Comparison of ENCODE assay signal across 32 cellular contexts in the genomic region with DNA sequence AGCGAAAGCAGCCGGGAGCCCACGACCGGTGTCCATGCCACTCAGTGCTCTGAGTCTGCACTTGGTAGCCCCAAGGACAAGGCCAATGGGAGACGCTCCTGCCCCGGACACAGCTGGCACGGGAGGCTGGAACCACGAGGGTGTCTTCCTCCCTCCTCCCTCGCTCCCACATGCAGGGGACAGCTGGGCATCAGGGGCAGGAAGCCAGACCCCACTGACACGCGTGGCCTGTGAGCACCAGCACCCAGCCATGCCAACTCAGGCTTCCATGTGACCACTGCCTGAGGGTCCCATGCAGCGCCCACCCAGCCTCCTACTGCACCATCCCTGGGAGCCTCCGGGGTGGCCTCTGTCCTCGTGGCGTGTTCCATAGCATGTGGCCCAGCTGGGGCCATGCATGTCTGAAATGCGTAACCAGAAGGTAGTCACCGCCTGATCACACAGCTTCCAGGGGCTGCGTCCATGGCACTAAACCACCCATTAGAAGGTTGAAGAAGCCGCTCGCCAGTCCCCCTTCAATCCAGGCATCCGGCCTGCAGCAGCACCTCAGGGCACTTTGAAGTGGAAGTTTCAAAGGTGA.
"Had no signal": no experiment of that assay in that cellular context is flagged by ENCODE, and none has a peak within 500 bp of the region (broad histone marks: within the 10 kb centered on the region; RNA-seq: fewer than 3 reads in every experiment).

No MANE protein-coding gene starts in this region.

- H3K4me1 Mint-ChIP-seq: activated CD4-positive, alpha-beta T cell treated with anti-CD3 and anti-CD28 coated beads for 36 hours; activated CD4-positive, alpha-beta T cell treated with anti-CD3 and anti-CD28 coated beads, Interleukin-2, amount 10 ng/mL, durations not matched to agents 24 days and 14 days; activated CD8-positive, alpha-beta memory T cell treated with anti-CD3 and anti-CD28 coated beads, Interleukin-2, amount 10 ng/mL, durations not matched to agents 7 days and 5 days; activated naive CD4-positive, alpha-beta T cell treated with anti-CD3 and anti-CD28 coated beads, Interleukin-2, amount 50 U/mL, for 24 hours; activated naive CD8-positive, alpha-beta T cell treated with anti-CD3 and anti-CD28 coated beads for 36 hours; activated naive CD8-positive, alpha-beta T cell treated with anti-CD3 and anti-CD28 coated beads, Interleukin-2, amount 50 U/mL, for 24 hours had no signal

- FAIRE-seq: colon had no signal

- H3K9me3 ChIP-seq: adrenal gland, body of pancreas, gastrocnemius medialis had no signal

- H3K36me3 ChIP-seq: adrenal gland, esophagus muscularis mucosa, gastrocnemius medialis had no signal

- H3K27me3 Mint-ChIP-seq: activated CD4-positive, alpha-beta memory T cell treated with anti-CD3 and anti-CD28 coated beads for 36 hours; activated CD4-positive, alpha-beta T cell treated with anti-CD3 and anti-CD28 coated beads, Interleukin-2, amount 10 ng/mL, durations not matched to agents 24 days and 14 days; activated CD8-positive, alpha-beta memory T cell treated with anti-CD3 and anti-CD28 coated beads, Interleukin-2, amount 10 ng/mL, durations not matched to agents 7 days and 5 days; activated naive CD4-positive, alpha-beta T cell treated with anti-CD3 and anti-CD28 coated beads, Interleukin-2, amount 50 U/mL, for 24 hours; activated naive CD8-positive, alpha-beta T cell treated with anti-CD3 and anti-CD28 coated beads for 36 hours; activated naive CD8-positive, alpha-beta T cell treated with anti-CD3 and anti-CD28 coated beads, Interleukin-2, amount 50 U/mL, for 24 hours had no signal

- H3K4me3 ChIP-seq: adrenal gland, body of pancreas, esophagus muscularis mucosa, gastrocnemius medialis had no signal

- H3K4me3 Mint-ChIP-seq: activated CD4-positive, alpha-beta memory T cell treated with anti-CD3 and anti-CD28 coated beads for 36 hours; activated CD4-positive, alpha-beta T cell treated with anti-CD3 and anti-CD28 coated beads for 36 hours; activated CD4-positive, alpha-beta T cell treated with anti-CD3 and anti-CD28 coated beads, Interleukin-2, amount 10 ng/mL, durations not matched to agents 24 days and 14 days; activated CD8-positive, alpha-beta memory T cell treated with anti-CD3 and anti-CD28 coated beads, Interleukin-2, amount 10 ng/mL, durations not matched to agents 7 days and 5 days; activated CD8-positive, alpha-beta T cell treated with anti-CD3 and anti-CD28 coated beads, Interleukin-2, amount 10 ng/mL, durations not matched to agents 7 days and 5 days; activated naive CD4-positive, alpha-beta T cell treated with anti-CD3 and anti-CD28 coated beads for 36 hours; activated naive CD4-positive, alpha-beta T cell treated with anti-CD3 and anti-CD28 coated beads, Interleukin-2, amount 50 U/mL, for 24 hours; activated naive CD8-positive, alpha-beta T cell treated with anti-CD3 and anti-CD28 coated beads for 36 hours; activated naive CD8-positive, alpha-beta T cell treated with anti-CD3 and anti-CD28 coated beads, Interleukin-2, amount 50 U/mL, for 24 hours; activated T-helper 1 cell treated with anti-CD3 and anti-CD28 coated beads, Interleukin-12 subunit alpha, Interleukin-12 subunit beta, Interleukin-2, Interleukin-4 antibody, amounts not matched to agents 30 ng/mL and 10 ng/mL and 1 ng/mL, durations not matched to agents 14 hours and 24 hours and 36 hours; effector memory CD8-positive, alpha-beta T cell had no signal

- H3K9me3 Mint-ChIP-seq: activated naive CD4-positive, alpha-beta T cell treated with anti-CD3 and anti-CD28 coated beads, Interleukin-2, amount 50 U/mL, for 24 hours; activated naive CD8-positive, alpha-beta T cell treated with anti-CD3 and anti-CD28 coated beads for 36 hours; effector memory CD8-positive, alpha-beta T cell had no signal

- H3K27ac ChIP-seq: adrenal gland, body of pancreas, esophagus muscularis mucosa, foreskin keratinocyte, gastrocnemius medialis had no signal

- H3K27me3 ChIP-seq: adrenal gland, body of pancreas, foreskin keratinocyte, gastrocnemius medialis had no signal

- H3K4me1 ChIP-seq: adrenal gland, body of pancreas, esophagus muscularis mucosa, foreskin keratinocyte, gastrocnemius medialis had no signal

- DNase-seq: activated CD4-positive, alpha-beta memory T cell treated with anti-CD3 and anti-CD28 coated beads for 36 hours; activated CD4-positive, alpha-beta T cell treated with anti-CD3 and anti-CD28 coated beads for 36 hours; activated CD4-positive, alpha-beta T cell treated with anti-CD3 and anti-CD28 coated beads, Interleukin-2, amount 10 ng/mL, durations not matched to agents 24 days and 14 days; activated CD4-positive, CD25-positive, alpha-beta regulatory T cell; activated CD4-positive, CD25-positive, alpha-beta regulatory T cell treated with anti-CD3 and anti-CD28 coated beads, Interleukin-2, amount 50 U/mL, for 72 hours; activated CD8-positive, alpha-beta memory T cell treated with anti-CD3 and anti-CD28 coated beads, Interleukin-2, amount 10 ng/mL, durations not matched to agents 7 days and 5 days; activated CD8-positive, alpha-beta memory T cell treated with anti-CD3 and anti-CD28 coated beads, Interleukin-2, amount 50 U/mL, for 4 hours; activated CD8-positive, alpha-beta T cell treated with anti-CD3 and anti-CD28 coated beads, Interleukin-2, amount 10 ng/mL, durations not matched to agents 7 days and 5 days; activated effector memory CD4-positive, alpha-beta T cell treated with anti-CD3 and anti-CD28 coated beads, Interleukin-2, amount 50 U/mL, for 16 hours; activated naive CD4-positive, alpha-beta T cell treated with anti-CD3 and anti-CD28 coated beads for 36 hours; activated naive CD8-positive, alpha-beta T cell treated with anti-CD3 and anti-CD28 coated beads for 36 hours; activated naive CD8-positive, alpha-beta T cell treated with anti-CD3 and anti-CD28 coated beads, Interleukin-2, amount 50 U/mL, for 24 hours; activated T-cell treated with anti-CD3 and anti-CD28 coated beads, Interleukin-2, amount 50 U/mL, for 1 hour; activated T-cell treated with anti-CD3 and anti-CD28 coated beads, Interleukin-2, amount 50 U/mL, for 48 hours; adrenal gland; amygdala; aorta; body of pancreas; caudate nucleus; cortex of kidney; dermis blood vessel endothelial cell; effector CD4-positive, alpha-beta T cell; effector memory CD8-positive, alpha-beta T cell; erythroblast; foreskin keratinocyte; gastrocnemius medialis; T-helper 2 cell had no signal

- ATAC-seq: activated CD4-positive, alpha-beta T cell treated with anti-CD3 and anti-CD28 coated beads for 36 hours; activated CD8-positive, alpha-beta memory T cell treated with anti-CD3 and anti-CD28 coated beads, Interleukin-2, amount 10 ng/mL, durations not matched to agents 7 days and 5 days; activated CD8-positive, alpha-beta T cell treated with anti-CD3 and anti-CD28 coated beads, Interleukin-2, amount 10 ng/mL, durations not matched to agents 7 days and 5 days; activated naive CD8-positive, alpha-beta T cell treated with anti-CD3 and anti-CD28 coated beads, Interleukin-2, amount 50 U/mL, for 24 hours; body of pancreas; effector memory CD8-positive, alpha-beta T cell; foreskin keratinocyte; gastrocnemius medialis had no signal

- H3K27ac Mint-ChIP-seq: activated CD4-positive, alpha-beta memory T cell treated with anti-CD3 and anti-CD28 coated beads for 36 hours; activated CD4-positive, alpha-beta T cell treated with anti-CD3 and anti-CD28 coated beads for 36 hours; activated CD4-positive, alpha-beta T cell treated with anti-CD3 and anti-CD28 coated beads, Interleukin-2, amount 10 ng/mL, durations not matched to agents 24 days and 14 days; activated CD8-positive, alpha-beta memory T cell treated with anti-CD3 and anti-CD28 coated beads, Interleukin-2, amount 10 ng/mL, durations not matched to agents 7 days and 5 days; activated CD8-positive, alpha-beta T cell treated with anti-CD3 and anti-CD28 coated beads, Interleukin-2, amount 10 ng/mL, durations not matched to agents 7 days and 5 days; activated naive CD4-positive, alpha-beta T cell treated with anti-CD3 and anti-CD28 coated beads for 36 hours; activated naive CD4-positive, alpha-beta T cell treated with anti-CD3 and anti-CD28 coated beads, Interleukin-2, amount 50 U/mL, for 24 hours; activated naive CD8-positive, alpha-beta T cell treated with anti-CD3 and anti-CD28 coated beads for 36 hours; activated naive CD8-positive, alpha-beta T cell treated with anti-CD3 and anti-CD28 coated beads, Interleukin-2, amount 50 U/mL, for 24 hours; activated T-helper 1 cell treated with anti-CD3 and anti-CD28 coated beads, Interleukin-12 subunit alpha, Interleukin-12 subunit beta, Interleukin-2, Interleukin-4 antibody, amounts not matched to agents 30 ng/mL and 10 ng/mL and 1 ng/mL, durations not matched to agents 14 hours and 24 hours and 36 hours; activated T-helper 2 cell treated with anti-CD3 and anti-CD28 coated beads, Interferon-gamma antibody, Interleukin-2, Interleukin-4, amounts not matched to agents 10 μg/mL and 5 μg/mL and 100 μg/mL, durations not matched to agents 14 hours and 24 hours and 36 hours; effector memory CD8-positive, alpha-beta T cell had no signal
